ENCODE assay signal across 18 cellular contexts in the genomic region with DNA sequence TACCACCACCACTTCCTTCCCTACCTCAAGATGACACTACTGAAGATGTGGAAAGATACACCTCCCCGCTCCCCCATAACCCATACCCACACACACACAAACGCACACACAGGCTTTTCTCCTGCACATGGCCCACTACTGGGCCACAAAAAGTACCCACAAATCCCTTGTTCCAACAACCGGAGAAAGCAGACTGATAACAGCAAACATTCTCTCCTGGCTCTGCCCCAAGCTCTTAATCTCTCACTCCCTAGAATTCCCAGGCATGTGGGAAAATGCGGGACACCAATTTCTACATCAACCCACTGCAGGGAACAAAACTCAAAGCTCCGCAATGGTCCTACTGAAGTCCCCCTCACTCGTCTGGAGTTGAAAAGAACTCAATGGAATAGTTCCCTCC.
"Had no signal": no experiment of that assay in that cellular context is flagged by ENCODE, and none has a peak within 500 bp of the region (broad histone marks: within the 10 kb centered on the region; RNA-seq: fewer than 3 reads in every experiment).

No MANE protein-coding gene starts in this region.

- DNase-seq: cortex of kidney; dorsolateral prefrontal cortex; effector CD8-positive, alpha-beta T cell; heart right ventricle; hypothalamus; kidney glomerular epithelial cell; naive thymus-derived CD8-positive, alpha-beta T cell; psoas muscle; retina; stimulated activated CD4-positive, alpha-beta T cell treated with anti-CD3 and anti-CD28 coated beads, Interleukin-2, amount 100 ng/mL, for 24 hours; stimulated activated CD4-positive, alpha-beta T cell treated with anti-CD3 and anti-CD28 coated beads, Interleukin-4, amount 100 ng/mL, for 4 hours; stimulated activated naive B cell treated with anti-CD40 and anti-IgM and Interleukin-4, amounts not matched to agents 10 μg/mL and 1 μg/mL and 100 μg/mL, for 72 hours; testis; transverse colon had no signal

- H3K4me3 ChIP-seq: dorsolateral prefrontal cortex, heart right ventricle, psoas muscle, testis, transverse colon had no signal

- H3K4me1 ChIP-seq: psoas muscle, testis had no signal

- H3K27me3 ChIP-seq: heart right ventricle, neutrophil, testis, transverse colon had no signal

- H3K9me3 ChIP-seq: heart right ventricle, neutrophil, psoas muscle, testis, transverse colon had no signal

- ATAC-seq: heart right ventricle; naive thymus-derived CD8-positive, alpha-beta T cell; psoas muscle; sciatic nerve; stimulated activated naive B cell treated with anti-CD40 and anti-IgM and Interleukin-4, amounts not matched to agents 10 μg/mL and 1 μg/mL and 100 μg/mL, for 72 hours had no signal

- FAIRE-seq: frontal cortex, islet of Langerhans had no signal

- H3K27ac ChIP-seq: dorsolateral prefrontal cortex, heart right ventricle, neutrophil, psoas muscle, testis had no signal

- H3K36me3 ChIP-seq: heart right ventricle, neutrophil, transverse colon had no signal
